Comparison of ENCODE assay signal across 20 cellular contexts in genomic region chr4:96895826-96896225, GRCh38.
DNase-seq lines count a peak whose midpoint lies in the region; ATAC-seq, FAIRE-seq and TF ChIP-seq lines count a peak whose summit lies in the region.
"Had no signal": no experiment of that assay in that cellular context is flagged by ENCODE, and none has a peak within 500 bp of the region (broad histone marks: within the 10 kb centered on the region; RNA-seq: fewer than 3 reads in every experiment).

No MANE protein-coding gene starts in this region.

- no peak overlapping the region for H3K27ac ChIP-seq in small intestine (ENCODE audit: low read depth in 1 of 2, low read length in 1 of 2)

- TF ChIP-seq CTCF in WTC11 (IDR thresholded peaks at IDR 0.05): no peak

- 89 to 97% (median 92%) methylated on average over 1 of the region's 1 CpG for WGBS in small intestine, 3 donors

- FAIRE-seq in G401.6 (lab: Jason Lieb, UNC) (peak; percentile 71), frontal cortex (lab: Jason Lieb, UNC) (peak; percentile 81), small intestine (lab: Jason Lieb, UNC) (peak; percentile 76)
- FAIRE-seq: GM12891, GM18507, H1 had no signal

- no peak for ATAC-seq in WTC11
- no peak for ATAC-seq in stimulated activated naive B cell treated with anti-CD40 and anti-IgM and Interleukin-4, amounts not matched to agents 10 μg/mL and 1 μg/mL and 100 μg/mL, for 72 hours (replicated peaks)

- H3K4me3 ChIP-seq in small intestine (ENCODE audit: low read depth in 1 of 2, low read length in 2 of 2): no peak overlapping the region

- H3K4me1 ChIP-seq in small intestine (ENCODE audit: control insufficient read depth in 2 of 2, insufficient read depth in 1 of 2, low read depth in 1 of 2, low read length in 1 of 2): no peaks in the 10 kb centered on the region

- no peaks in the 10 kb centered on the region for H3K36me3 Mint-ChIP-seq in WTC11
- H3K36me3 Mint-ChIP-seq in stimulated activated naive B cell treated with anti-CD40 and anti-IgM and Interleukin-4, amounts not matched to agents 10 μg/mL and 1 μg/mL and 100 μg/mL, for 72 hours: no peaks in the 10 kb centered on the region
- H3K36me3 Mint-ChIP-seq: CD4-positive, alpha-beta memory T cell had no signal

- H3K9me3 ChIP-seq in small intestine (ENCODE audit: control insufficient read depth, low read depth): no peaks in the 10 kb centered on the region

- POLR2A ChIA-PET in WTC11 (lab: Charles Lee): no interaction called here

- no peak overlapping the region for H3K27ac Mint-ChIP-seq in WTC11
- H3K27ac Mint-ChIP-seq in stimulated activated naive B cell treated with anti-CD40 and anti-IgM and Interleukin-4, amounts not matched to agents 10 μg/mL and 1 μg/mL and 100 μg/mL, for 72 hours: no peak overlapping the region
- H3K27ac Mint-ChIP-seq: CD4-positive, alpha-beta memory T cell had no signal

- H3K4me1 Mint-ChIP-seq in WTC11: no peaks in the 10 kb centered on the region; the same call in 1 of the 2 replicates
- H3K4me1 Mint-ChIP-seq in stimulated activated naive B cell treated with anti-CD40 and anti-IgM and Interleukin-4, amounts not matched to agents 10 μg/mL and 1 μg/mL and 100 μg/mL, for 72 hours: no peaks in the 10 kb centered on the region
- H3K4me1 Mint-ChIP-seq: CD4-positive, alpha-beta memory T cell had no signal

- no peaks in the 10 kb centered on the region for H3K9me3 Mint-ChIP-seq in WTC11
- peaks cover 0 to 3% of the 10 kb centered on the region in 2 donors for H3K9me3 Mint-ChIP-seq in stimulated activated naive B cell treated with anti-CD40 and anti-IgM and Interleukin-4, amounts not matched to agents 10 μg/mL and 1 μg/mL and 100 μg/mL, for 72 hours

- no peaks in the 10 kb centered on the region for H3K27me3 ChIP-seq in small intestine (ENCODE audit: control insufficient read depth in 2 of 2, insufficient read depth in 2 of 2, low read length in 2 of 2)

- no peak overlapping the region for H3K4me3 Mint-ChIP-seq in WTC11
- no peak overlapping the region for H3K4me3 Mint-ChIP-seq in stimulated activated naive B cell treated with anti-CD40 and anti-IgM and Interleukin-4, amounts not matched to agents 10 μg/mL and 1 μg/mL and 100 μg/mL, for 72 hours
- H3K4me3 Mint-ChIP-seq: CD4-positive, alpha-beta memory T cell had no signal

- CTCF ChIA-PET in WTC11 (lab: Charles Lee): no interaction called here

- no peaks in the 10 kb centered on the region for H3K36me3 ChIP-seq in small intestine (ENCODE audit: control insufficient read depth in 2 of 2, insufficient read depth in 2 of 2, low read length in 2 of 2)

- no peak for DNase-seq in WTC11 (ENCODE audit: low spot score)
- DNase-seq in frontal cortex (ENCODE audit: low spot score in 2 of 2): no peak
- DNase-seq in small intestine: no peak
- no peak for DNase-seq in LoVo (ENCODE audit: low spot score)
- DNase-seq in activated T-cell treated with anti-CD3 and anti-CD28 coated beads, Interleukin-2, amount 50 U/mL, for 1 hour: no peak
- DNase-seq in stimulated activated naive B cell treated with anti-CD40 and anti-IgM and Interleukin-4, amounts not matched to agents 10 μg/mL and 1 μg/mL and 100 μg/mL, for 72 hours: no peak
- DNase-seq: 8988T; C1 segment of cervical spinal cord; Calu3; CD4-positive, alpha-beta memory T cell; COR-L47; DMS79; EL; GF-D8; H7; HCEC 1CT had no signal

- no peaks in the 10 kb centered on the region for H3K27me3 Mint-ChIP-seq in WTC11 (ENCODE audit: low read depth)
- H3K27me3 Mint-ChIP-seq in stimulated activated naive B cell treated with anti-CD40 and anti-IgM and Interleukin-4, amounts not matched to agents 10 μg/mL and 1 μg/mL and 100 μg/mL, for 72 hours: no peaks in the 10 kb centered on the region
- H3K27me3 Mint-ChIP-seq: CD4-positive, alpha-beta memory T cell had no signal

TF ChIP-seq in WTC11, 78 proteins besides CTCF, POLR2A, EP300 and RAD21:
- peak; percentile 92 for TF ChIP-seq HMGA2 (CRISPR knock-in tag; IDR thresholded peaks at IDR 0.05)
- no peak for TF ChIP-seq JUN (CRISPR knock-in tag; IDR thresholded peaks at IDR 0.05)
- no peak for TF ChIP-seq GRHL2 (CRISPR knock-in tag; IDR thresholded peaks at IDR 0.05; ENCODE audit: insufficient replicate concordance, severe bottlenecking)
- TF ChIP-seq PREB (CRISPR knock-in tag; IDR thresholded peaks at IDR 0.05; ENCODE audit: borderline replicate concordance): no peak
- no peak for TF ChIP-seq IRF1 (CRISPR knock-in tag; IDR thresholded peaks at IDR 0.05)
- no peak for TF ChIP-seq TCF7 (CRISPR knock-in tag; IDR thresholded peaks at IDR 0.05; ENCODE audit: low read depth)
